Comparison of ENCODE assay signal across 26 cellular contexts in genomic region chr2:2527162-2527561, GRCh38.
DNase-seq lines count a peak whose midpoint lies in the region; ATAC-seq and TF ChIP-seq lines count a peak whose summit lies in the region.
"Had no signal": no experiment of that assay in that cellular context is flagged by ENCODE, and none has a peak within 500 bp of the region (broad histone marks: within the 10 kb centered on the region; RNA-seq: fewer than 3 reads in every experiment).

No MANE protein-coding gene starts in this region.

- H3K79me2 ChIP-seq in SK-N-SH (ENCODE audit: insufficient read depth), result no peaks in the 10 kb centered on the region

- no peak overlapping the region for H3K27ac ChIP-seq in Panc1 (ENCODE audit: low read length)
- no peak overlapping the region for H3K27ac ChIP-seq in SK-N-SH (ENCODE audit: low read depth in 2 of 2, low read length in 1 of 2)
- H3K27ac ChIP-seq: dorsolateral prefrontal cortex, tibial artery had no signal

- H3K9me2 ChIP-seq in SK-N-SH, result no peaks in the 10 kb centered on the region

- in situ Hi-C loops in Panc1 (cut with HindIII; ENCODE audit: low pct_unique_long_range_greater_than_20kb, low sequenced_read_pairs), result no loop called here

- POLR2A ChIA-PET in Panc1 (lab: Charles Lee) (no interaction called here), SK-N-SH (lab: Yijun Ruan, JAX) (no interaction called here)

- no peak for TF ChIP-seq RAD21 in SK-N-SH (IDR thresholded peaks at IDR 0.05; ENCODE audit: low read length)

- CTCF ChIA-PET in Panc1 (lab: Charles Lee), result no interaction called here
- CTCF ChIA-PET in SK-N-SH (lab: Yijun Ruan, JAX), result interaction anchor here (1.4 kb wide), 1 partner anchor 10 kb away, joined by 3 read pairs; no protein-coding TSS in a partner anchor

- H3K4me1 ChIP-seq in Panc1 (ENCODE audit: control insufficient read depth, insufficient read depth, low read length) (no peaks in the 10 kb centered on the region), SK-N-SH (ENCODE audit: control insufficient read depth in 1 of 2, insufficient read depth in 2 of 2, low read depth in 1 of 2, low read length in 1 of 2) (peaks cover 0 to 15% of the 10 kb centered on the region in 2 experiments; a peak in 1 of 4 replicates)
- H3K4me1 ChIP-seq: tibial artery had no signal

- H3K4me3 Mint-ChIP-seq in neural crest cell, result no peak overlapping the region
- H3K4me3 Mint-ChIP-seq: B cell; brain; CD8-positive, alpha-beta T cell; natural killer cell treated with Interleukin-12 subunit alpha and Interleukin-12 subunit beta and Interleukin-15 and Interleukin-18, amount 100 ng/mL, for 72 hours; T-helper 2 cell treated with Interferon-gamma antibody and Interleukin-4, amounts not matched to agents 5 μg/mL and 100 μg/mL, for 36 hours had no signal

- TF ChIP-seq EP300 in SK-N-SH (IDR thresholded peaks at IDR 0.05; ENCODE audit: borderline replicate concordance in 1 of 2, low read depth in 1 of 2, low read length in 1 of 2), result no peak

- no TSS peak for BruUV-seq in Panc1 (replicated peaks; lab: Mats Ljungman, UMichigan)

- no peaks in the 10 kb centered on the region for H4K20me1 ChIP-seq in SK-N-SH (ENCODE audit: insufficient read depth)

- H3K9me3 Mint-ChIP-seq in neural crest cell, result peaks cover 2% of the 10 kb centered on the region
- H3K9me3 Mint-ChIP-seq: CD8-positive, alpha-beta T cell; T-helper 2 cell treated with Interferon-gamma antibody and Interleukin-4, amounts not matched to agents 5 μg/mL and 100 μg/mL, for 36 hours had no signal

- no peak overlapping the region for H3K4me3 ChIP-seq in Panc1 (ENCODE audit: low read depth in 2 of 2, low read length in 2 of 2)
- H3K4me3 ChIP-seq in SK-N-SH (ENCODE audit: low read depth in 2 of 2, low read length in 1 of 2), result no peak overlapping the region
- H3K4me3 ChIP-seq: dorsolateral prefrontal cortex, mucosa of descending colon, smooth muscle cell, tibial artery had no signal

- H3K27ac Mint-ChIP-seq in neural crest cell (ENCODE audit: unreplicated experiment), result peak overlapping the region; percentile 72
- H3K27ac Mint-ChIP-seq: B cell; CD8-positive, alpha-beta T cell; natural killer cell treated with Interleukin-12 subunit alpha and Interleukin-12 subunit beta and Interleukin-15 and Interleukin-18, amount 100 ng/mL, for 72 hours; T-helper 2 cell treated with Interferon-gamma antibody and Interleukin-4, amounts not matched to agents 5 μg/mL and 100 μg/mL, for 36 hours had no signal

- peak; percentile 17 for DNase-seq in NCI-H2029 (lab: John Stamatoyannopoulos, UW)
- no peak for DNase-seq in NCI-H2029 treated with DMSO at 0.1 percent for 48 hours (lab: John Stamatoyannopoulos, UW)
- DNase-seq in Panc1 (ENCODE audit: low read depth, low spot score), result peak; percentile 57
- DNase-seq in astrocyte of the hippocampus (ENCODE audit: low read depth, low spot score), result peak; percentile 6
- DNase-seq in neural crest cell (ENCODE audit: low read depth, low spot score), result no peak
- DNase-seq in SK-N-SH, result no peak
- no peak for DNase-seq in Ammon's horn (ENCODE audit: low spot score)
- DNase-seq: activated naive CD4-positive, alpha-beta T cell treated with Interleukin-2 at 50 U/mL for 16 hours; CD8-positive, alpha-beta T cell; DMS53; dorsolateral prefrontal cortex; GF-D8; mucosa of descending colon; NCI-H1048; NCI-H1694 treated with DMSO at 0.1 percent for 48 hours; NCI-H526; retina; stimulated activated CD4-positive, alpha-beta T cell treated with anti-CD3 and anti-CD28 coated beads, Interleukin-1b, Interleukin-23, amount 100 ng/mL, for 48 hours; stimulated activated CD8-positive, alpha-beta memory T cell treated with anti-CD3 and anti-CD28 coated beads, Interleukin-4, amount 100 ng/mL, for 48 hours had no signal

- no peak overlapping the region for H2AFZ ChIP-seq in SK-N-SH (ENCODE audit: low read depth)

- no peak for ATAC-seq in Panc1
- no peak for ATAC-seq in HG02588 (IDR thresholded peaks at IDR 0.05; ENCODE audit: unreplicated experiment)
- ATAC-seq: CD8-positive, alpha-beta T cell; mucosa of descending colon; natural killer cell treated with Interleukin-12 subunit alpha and Interleukin-12 subunit beta and Interleukin-15 and Interleukin-18, amount 100 ng/mL, for 72 hours had no signal

- intact Hi-C loops in Panc1 (cut with micrococcal nuclease; ENCODE audit: unreplicated experiment), result no loop called here

- H3K27me3 ChIP-seq in Panc1 (ENCODE audit: control insufficient read depth, insufficient read depth, low read length) (no peaks in the 10 kb centered on the region), SK-N-SH (ENCODE audit: insufficient read depth) (no peaks in the 10 kb centered on the region)
- H3K27me3 ChIP-seq: dorsolateral prefrontal cortex had no signal

- no peaks in the 10 kb centered on the region for H3K27me3 Mint-ChIP-seq in neural crest cell (ENCODE audit: low read depth)
- H3K27me3 Mint-ChIP-seq: B cell had no signal

- H3F3A ChIP-seq in SK-N-SH (replicated peaks; ENCODE audit: insufficient read depth), result no peaks in the 10 kb centered on the region

- H3K4me2 ChIP-seq in SK-N-SH, result no peak overlapping the region
- H3K4me2 ChIP-seq: smooth muscle cell had no signal

- WGBS in SK-N-SH (ENCODE audit: low lambda C conversion rate), result 28% methylated on average over 6 of the region's 6 CpGs

- no peaks in the 10 kb centered on the region for H3K36me3 ChIP-seq in Panc1 (ENCODE audit: control insufficient read depth, insufficient read depth, low read length)
- H3K36me3 ChIP-seq in SK-N-SH (replicated peaks in 1 of 2; ENCODE audit: control insufficient read depth in 1 of 2, insufficient read depth in 2 of 2, low read length in 1 of 2), result no peaks in the 10 kb centered on the region
- H3K36me3 ChIP-seq: tibial artery had no signal

- peaks cover 16% of the 10 kb centered on the region for H3K4me1 Mint-ChIP-seq in neural crest cell
- H3K4me1 Mint-ChIP-seq: B cell had no signal

- no peak overlapping the region for H3K9ac ChIP-seq in SK-N-SH

- no peaks in the 10 kb centered on the region for H3K9me3 ChIP-seq in Panc1 (ENCODE audit: control insufficient read depth, insufficient read depth, low read depth, low read length)
- no peaks in the 10 kb centered on the region; the same call in 1 of the 2 replicates for H3K9me3 ChIP-seq in SK-N-SH
- H3K9me3 ChIP-seq: tibial artery had no signal

- no peaks in the 10 kb centered on the region for H3K36me3 Mint-ChIP-seq in neural crest cell (ENCODE audit: low read depth)
- H3K36me3 Mint-ChIP-seq: brain; CD8-positive, alpha-beta T cell; natural killer cell treated with Interleukin-12 subunit alpha and Interleukin-12 subunit beta and Interleukin-15 and Interleukin-18, amount 100 ng/mL, for 72 hours had no signal

- TF ChIP-seq CTCF in Panc1 (IDR thresholded peaks at IDR 0.05) (no peak), neural crest cell (conservative IDR thresholded peaks at IDR 0.05) (no peak), SK-N-SH (IDR thresholded peaks at IDR 0.05) (no peak)

TF ChIP-seq in SK-N-SH, 30 proteins besides CTCF, POLR2A, EP300 and RAD21:
- TF ChIP-seq USF2 (IDR thresholded peaks at IDR 0.05; ENCODE audit: borderline replicate concordance, low read depth, low read length) (no peak), REST (IDR thresholded peaks at IDR 0.05; ENCODE audit: low read depth, low read length) (no peak), SIN3A (IDR thresholded peaks at IDR 0.05; ENCODE audit: borderline replicate concordance, low read depth, low read length) (no peak), ELF1 (IDR thresholded peaks at IDR 0.05) (no peak), POLR2AphosphoS5 (IDR thresholded peaks at IDR 0.05; ENCODE audit: low read depth, low read length) (no peak)

Comparison
In these comparisons a context has a peak if more than half of its experiments do, and no peak if none do; other contexts are left out.
1. DNase-seq: peak in NCI-H2029 (single experiment), Panc1 (single experiment) and astrocyte of the hippocampus (single experiment); none in NCI-H2029 treated with DMSO at 0.1 percent for 48 hours (single experiment), neural crest cell (single experiment), SK-N-SH (single experiment) and Ammon's horn (single experiment).